In the genomic region with DNA sequence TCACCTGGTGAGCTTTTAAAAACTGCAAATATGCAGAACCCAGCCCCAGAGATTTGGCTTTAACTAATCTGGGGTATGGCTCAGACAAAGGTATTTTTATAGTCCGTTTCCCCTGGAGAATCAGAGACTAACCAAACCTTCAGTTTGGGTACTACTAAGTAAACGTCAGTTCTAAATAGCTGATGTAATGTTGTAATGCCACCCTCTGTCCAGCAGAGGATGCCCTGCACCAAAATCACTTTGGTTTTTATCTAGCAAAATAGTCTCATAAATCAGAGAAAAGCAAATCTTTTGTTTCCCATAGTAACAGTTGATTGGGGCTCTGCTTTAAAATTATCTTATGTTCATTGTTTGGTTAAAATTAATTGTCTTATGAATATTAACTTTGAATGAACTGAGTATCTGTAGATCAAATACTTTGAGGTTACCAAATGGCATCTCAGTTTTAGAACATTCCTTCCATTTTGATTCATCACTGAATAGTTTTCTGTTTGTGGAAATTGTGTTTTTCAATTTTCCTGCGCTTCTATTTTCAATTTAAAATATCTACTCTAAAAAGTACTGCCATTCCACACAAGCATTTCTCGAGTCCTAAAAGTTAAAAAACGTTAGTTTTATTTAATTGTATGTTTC, we compare ENCODE assay signal across 10 cellular contexts.
DNase-seq lines count a peak whose midpoint lies in the region; ATAC-seq and TF ChIP-seq lines count a peak whose summit lies in the region.
"Had no signal": no experiment of that assay in that cellular context is flagged by ENCODE, and none has a peak within 500 bp of the region (broad histone marks: within the 10 kb centered on the region; RNA-seq: fewer than 3 reads in every experiment).

No MANE protein-coding gene starts in this region.

- in situ Hi-C loops in GM13977 (cut with MboI; ENCODE audit: low pct_unique_long_range_greater_than_20kb, low sequenced_read_pairs, unreplicated experiment) = no loop called here

- no peaks in the 10 kb centered on the region for H3K36me3 ChIP-seq in uterus
- H3K36me3 ChIP-seq: neutrophil had no signal

- BruUV-seq in MCF 10A (replicated peaks; lab: Mats Ljungman, UMichigan) = no TSS peak

- peak; percentile 74 for ATAC-seq in HG02973 (IDR thresholded peaks at IDR 0.05; ENCODE audit: unreplicated experiment)
- ATAC-seq in GM19452 (IDR thresholded peaks at IDR 0.05; ENCODE audit: unreplicated experiment) = no peak

- POLR2A ChIA-PET in MCF 10A (lab: Yijun Ruan, JAX) = interaction anchor here (0.8 to 1.2 kb wide), 3 partner anchors 16 to 569 kb away, joined by 3 to 4 read pairs (median 3); no protein-coding TSS in a partner anchor

- no peaks in the 10 kb centered on the region for H3K9me3 Mint-ChIP-seq in CD14-positive monocyte
- no peaks in the 10 kb centered on the region for H3K9me3 Mint-ChIP-seq in MCF 10A (ENCODE audit: unreplicated experiment)
- H3K9me3 Mint-ChIP-seq: T-helper 1 cell treated with Interleukin-12 subunit alpha and Interleukin-12 subunit beta and Interleukin-4 antibody, amounts not matched to agents 30 μg/mL and 1 μg/mL, for 36 hours had no signal

- no peaks in the 10 kb centered on the region for H3K4me1 ChIP-seq in uterus

- no peak overlapping the region for H3K27ac Mint-ChIP-seq in CD14-positive monocyte
- no peak overlapping the region for H3K27ac Mint-ChIP-seq in MCF 10A (ENCODE audit: low read depth, unreplicated experiment)
- H3K27ac Mint-ChIP-seq: T-helper 1 cell treated with Interleukin-12 subunit alpha and Interleukin-12 subunit beta and Interleukin-4 antibody, amounts not matched to agents 30 μg/mL and 1 μg/mL, for 36 hours had no signal

- DNase-seq in CD14-positive monocyte (ENCODE audit: low spot score) = no peak
- peak; percentile 31 for DNase-seq in GM13977 (ENCODE audit: low spot score)
- peak; percentile 65 to 67 for DNase-seq in NCI-H446 (lab: John Stamatoyannopoulos, UW)
- DNase-seq in MCF 10A (ENCODE audit: unreplicated experiment) = peak; percentile 69
- peak; percentile 71 for DNase-seq in left kidney (ENCODE audit: low read depth, low spot score)
- DNase-seq in uterus = peak in 1 of 2 donors; percentile 19

- H3K27ac ChIP-seq in uterus = peak overlapping the region in 1 of 2 donors; percentile 35
- H3K27ac ChIP-seq: neutrophil had no signal

- H3K36me3 Mint-ChIP-seq in CD14-positive monocyte (peaks cover 8 to 28% of the 10 kb centered on the region in 2 donors), MCF 10A (ENCODE audit: insufficient read depth, unreplicated experiment) (no peaks in the 10 kb centered on the region)

- H3K4me1 Mint-ChIP-seq in CD14-positive monocyte (peaks cover 2% of the 10 kb centered on the region), MCF 10A (ENCODE audit: insufficient read depth, unreplicated experiment) (no peaks in the 10 kb centered on the region)

- H3K9me3 ChIP-seq in uterus = no peaks in the 10 kb centered on the region
- H3K9me3 ChIP-seq: neutrophil had no signal

- no peak overlapping the region for H3K4me3 ChIP-seq in uterus

- intact Hi-C loops in CD14-positive monocyte (cut with micrococcal nuclease) = no loop called here
- intact Hi-C loops in MCF 10A (cut with micrococcal nuclease) = loop anchor here (1.0 to 5.0 kb wide), 4 partner anchors 40 to 603 kb away; no protein-coding TSS in a partner anchor
- intact Hi-C loops in uterus (cut with DNase I; ENCODE audit: low total_unique reads) = no loop called here

- CTCF ChIA-PET in MCF 10A (lab: Yijun Ruan, JAX) = interaction anchor here (0.5 to 5.4 kb wide), 42 partner anchors 9 to 993 kb away, joined by 3 to 77 read pairs (median 5); no protein-coding TSS in a partner anchor

- H3K4me3 Mint-ChIP-seq in CD14-positive monocyte (no peak overlapping the region), MCF 10A (ENCODE audit: unreplicated experiment) (no peak overlapping the region)
- H3K4me3 Mint-ChIP-seq: T-helper 1 cell treated with Interleukin-12 subunit alpha and Interleukin-12 subunit beta and Interleukin-4 antibody, amounts not matched to agents 30 μg/mL and 1 μg/mL, for 36 hours had no signal

- no peak for TF ChIP-seq POLR2A in uterus (IDR thresholded peaks at IDR 0.05)

- no peaks in the 10 kb centered on the region for H3K27me3 ChIP-seq in uterus
- H3K27me3 ChIP-seq: neutrophil had no signal

- peak; percentile 98 for TF ChIP-seq CTCF in CD14-positive monocyte (IDR thresholded peaks at IDR 0.05)
- peak; percentile 82 for TF ChIP-seq CTCF in GM13977 (IDR thresholded peaks at IDR 0.05; ENCODE audit: extremely low read depth, insufficient read depth, missing control alignments)
- TF ChIP-seq CTCF in MCF 10A (IDR thresholded peaks at IDR 0.05; ENCODE audit: unreplicated experiment) = peak; percentile 95
- TF ChIP-seq CTCF in uterus (IDR thresholded peaks at IDR 0.05) = peak; percentile 80 to 92 (median 84)

- H3K27me3 Mint-ChIP-seq in CD14-positive monocyte (ENCODE audit: low read depth in 3 of 3) = no peaks in the 10 kb centered on the region
- H3K27me3 Mint-ChIP-seq in MCF 10A (ENCODE audit: insufficient read depth, unreplicated experiment) = peaks cover 26% of the 10 kb centered on the region
